In genomic region chr15:81302605-81303204, GRCh38 we compare ENCODE assay signal across 9 cellular contexts. TPM values are rescaled to one million over a fixed set of nuclear protein-coding genes. Genes with fewer than 3 reads are reported as not detected.
DNase-seq lines count a peak whose midpoint lies in the region; ATAC-seq lines count a peak whose summit lies in the region.
"Had no signal": no experiment of that assay in that cellular context is flagged by ENCODE, and none has a peak within 500 bp of the region (broad histone marks: within the 10 kb centered on the region; RNA-seq: fewer than 3 reads in every experiment).

No MANE protein-coding gene starts in this region.

- H3K27me3 ChIP-seq in neuronal stem cell (ENCODE audit: control insufficient read depth in 3 of 3, insufficient read depth in 3 of 3, low read depth in 1 of 3, low read length in 3 of 3) (peaks cover 0 to 20% (median 0%) of the 10 kb centered on the region in 3 experiments), SJCRH30 (no peaks in the 10 kb centered on the region)

- H3K4me3 Mint-ChIP-seq in activated naive CD8-positive, alpha-beta T cell treated with anti-CD3 and anti-CD28 coated beads for 36 hours = peak overlapping the region; percentile 98

- H3K9me3 ChIP-seq in neuronal stem cell (replicated peaks in 1 of 2; ENCODE audit: control insufficient read depth in 2 of 2, insufficient read depth in 1 of 2, low read depth in 1 of 2, low read length in 2 of 2) = no peaks in the 10 kb centered on the region
- H3K9me3 ChIP-seq in SJCRH30 (replicated peaks) = no peaks in the 10 kb centered on the region

- H3K36me3 ChIP-seq in neuronal stem cell (replicated peaks in 1 of 2; ENCODE audit: control insufficient read depth in 2 of 2, insufficient read depth in 2 of 2, low read length in 2 of 2) = no peaks in the 10 kb centered on the region
- H3K36me3 ChIP-seq in SJCRH30 = no peaks in the 10 kb centered on the region

- no peak overlapping the region for H2AFZ ChIP-seq in neuronal stem cell (ENCODE audit: low read length)

- H2BK15ac ChIP-seq in neuronal stem cell (ENCODE audit: low read length) = peak overlapping the region; percentile 11

- H3K4me3 ChIP-seq in neuronal stem cell (ENCODE audit: low read length in 2 of 2) (no peak overlapping the region), SJCRH30 (no peak overlapping the region)
- H3K4me3 ChIP-seq: K562 had no signal

- H3K9me3 Mint-ChIP-seq in activated naive CD8-positive, alpha-beta T cell treated with anti-CD3 and anti-CD28 coated beads for 36 hours = no peaks in the 10 kb centered on the region

- peak; percentile 27 for ATAC-seq in GM18498 (IDR thresholded peaks at IDR 0.05; ENCODE audit: unreplicated experiment)
- peak; percentile 16 for ATAC-seq in HG03354 (IDR thresholded peaks at IDR 0.05; ENCODE audit: poor library complexity, severe bottlenecking, unreplicated experiment)
- ATAC-seq in GM19452 (IDR thresholded peaks at IDR 0.05; ENCODE audit: unreplicated experiment) = no peak
- ATAC-seq: K562 had no signal

- DNase-seq in activated naive CD8-positive, alpha-beta T cell treated with anti-CD3 and anti-CD28 coated beads for 36 hours = no peak
- no peak for DNase-seq in neuronal stem cell (ENCODE audit: low spot score)
- DNase-seq in DMS53 (lab: John Stamatoyannopoulos, UW) = no peak
- no peak for DNase-seq in NCI-H446 (lab: John Stamatoyannopoulos, UW)
- no peak for DNase-seq in SJCRH30

- H3K79me1 ChIP-seq in neuronal stem cell (ENCODE audit: low read depth, low read length) = no peaks in the 10 kb centered on the region

- no peak overlapping the region for H3K14ac ChIP-seq in neuronal stem cell (ENCODE audit: low read length)

- no peak overlapping the region for H2AK5ac ChIP-seq in neuronal stem cell (ENCODE audit: low read depth, low read length)

- no CpG with 5 or more reads among the region's 7 CpGs for WGBS in neuronal stem cell (ENCODE audit: extremely low coverage in 2 of 2, insufficient read length in 2 of 2, insufficient replicate concordance in 1 of 2), 2 donors

- no peak overlapping the region for H3K18ac ChIP-seq in neuronal stem cell (ENCODE audit: low read length)

- peaks cover 99% of the 10 kb centered on the region for H3K36me3 Mint-ChIP-seq in activated naive CD8-positive, alpha-beta T cell treated with anti-CD3 and anti-CD28 coated beads for 36 hours

- H2BK5ac ChIP-seq in neuronal stem cell (ENCODE audit: low read length) = no peak overlapping the region

- H3K27ac ChIP-seq in neuronal stem cell (replicated peaks; ENCODE audit: low read length) = no peak overlapping the region
- H3K27ac ChIP-seq in SJCRH30 = no peak overlapping the region

- H3K4me1 ChIP-seq in neuronal stem cell (ENCODE audit: control insufficient read depth in 2 of 2, insufficient read depth in 1 of 2, low read depth in 1 of 2, low read length in 2 of 2) (peaks cover 4 to 22% of the 10 kb centered on the region in 2 donors), SJCRH30 (no peaks in the 10 kb centered on the region)

- no peak overlapping the region for H4K91ac ChIP-seq in neuronal stem cell (ENCODE audit: low read depth, low read length, poor library complexity)

- no peak overlapping the region for H3K4me2 ChIP-seq in neuronal stem cell (ENCODE audit: insufficient read depth, low read length, poor library complexity, severe bottlenecking)

- no peak overlapping the region for H4K8ac ChIP-seq in neuronal stem cell (ENCODE audit: low read depth, low read length)

- no peak overlapping the region for H3K4ac ChIP-seq in neuronal stem cell (ENCODE audit: low read length)

- no peak overlapping the region for H3K9ac ChIP-seq in neuronal stem cell (ENCODE audit: low read depth, low read length, poor library complexity)

- peaks cover 72% of the 10 kb centered on the region for H3K4me1 Mint-ChIP-seq in activated naive CD8-positive, alpha-beta T cell treated with anti-CD3 and anti-CD28 coated beads for 36 hours

- no peak overlapping the region for H2BK12ac ChIP-seq in neuronal stem cell (ENCODE audit: low read length)

- H2BK120ac ChIP-seq in neuronal stem cell (ENCODE audit: low read depth, low read length) = no peak overlapping the region

- no peak overlapping the region for H3K23ac ChIP-seq in neuronal stem cell (ENCODE audit: low read depth, low read length, poor library complexity)

- H3K27me3 Mint-ChIP-seq in activated naive CD8-positive, alpha-beta T cell treated with anti-CD3 and anti-CD28 coated beads for 36 hours = no peaks in the 10 kb centered on the region

- H3K27ac Mint-ChIP-seq in activated naive CD8-positive, alpha-beta T cell treated with anti-CD3 and anti-CD28 coated beads for 36 hours = peak overlapping the region; percentile 97

RNA-seq across cellular contexts. Expression of gene STARD5, which starts 21.2 kb away (rescaled TPM):
- total RNA-seq in activated naive CD8-positive, alpha-beta T cell treated with anti-CD3 and anti-CD28 coated beads for 36 hours = 1 to 10 TPM; 6.2 to 7.7 TPM
- 4.0 TPM for polyA plus RNA-seq in neuronal stem cell (2013, experiment 1 of 2)
- polyA plus RNA-seq in neuronal stem cell (2013, experiment 2 of 2) = 3.9 TPM
- total RNA-seq in SJCRH30 (2014; rRNA removed; shearing (Covaris generic)) = 2.5 and 3.8 TPM in 2 replicates
